26 cellular contexts compared by ENCODE assay signal in genomic region chrX:122591546-122591945, GRCh38.
DNase-seq lines count a peak whose midpoint lies in the region; ATAC-seq, FAIRE-seq and TF ChIP-seq lines count a peak whose summit lies in the region.
"Had no signal": no experiment of that assay in that cellular context is flagged by ENCODE, and none has a peak within 500 bp of the region (broad histone marks: within the 10 kb centered on the region; RNA-seq: fewer than 3 reads in every experiment).

No MANE protein-coding gene starts in this region.

- H3K4me1 ChIP-seq in HUES6 (ENCODE audit: control insufficient read depth, insufficient read depth, low read length) (peaks cover 12% of the 10 kb centered on the region), endodermal cell (ENCODE audit: control insufficient read depth, insufficient read depth, low read length) (no peaks in the 10 kb centered on the region), heart left ventricle (no peaks in the 10 kb centered on the region)

- no peak overlapping the region for H3K4me3 Mint-ChIP-seq in endodermal cell
- H3K4me3 Mint-ChIP-seq: CD4-positive, alpha-beta memory T cell; T-cell had no signal

- in situ Hi-C loops in GM13976 (cut with MboI; ENCODE audit: low sequenced_read_pairs, unreplicated experiment), result no loop called here

- no peak for FAIRE-seq in GM12891 (lab: Jason Lieb, UNC)
- FAIRE-seq: GM12892 had no signal

- H3K4me3 ChIP-seq in HUES6 (ENCODE audit: low read depth, low read length), result 0 out of 2 replicates have a peak overlapping the region, but pooled peaks have one; percentile 23
- no peak overlapping the region for H3K4me3 ChIP-seq in endodermal cell (ENCODE audit: low read length)
- no peak overlapping the region for H3K4me3 ChIP-seq in heart left ventricle
- H3K4me3 ChIP-seq: GM23248, MG63 had no signal

- peak overlapping the region; percentile 62; the same call in 1 of the 2 replicates for H3K27ac ChIP-seq in HUES6 (ENCODE audit: low read depth, low read length)
- H3K27ac ChIP-seq in endodermal cell (ENCODE audit: low read depth, low read length), result no peak overlapping the region
- no peak overlapping the region for H3K27ac ChIP-seq in heart left ventricle
- H3K27ac ChIP-seq: GM23248, RWPE1 had no signal

- WGBS in endodermal cell (ENCODE audit: insufficient coverage in 1 of 2, insufficient read length in 1 of 2), 2 experiments, result 60% methylated on average over 2 of the region's 2 CpGs; no CpG with 5 or more reads in 1 of the 2 experiments
- WGBS in heart left ventricle, 4 donors, result 30 to 45% (median 34%) methylated on average over 2 of the region's 2 CpGs

- peak overlapping the region; percentile 59 for H3K27ac Mint-ChIP-seq in endodermal cell
- H3K27ac Mint-ChIP-seq: CD4-positive, alpha-beta memory T cell; T-cell had no signal

- H3K9me3 ChIP-seq in HUES6 (ENCODE audit: control insufficient read depth, insufficient read depth, low read depth, low read length), result no peaks in the 10 kb centered on the region
- no peaks in the 10 kb centered on the region for H3K9me3 ChIP-seq in endodermal cell (ENCODE audit: control insufficient read depth, low read length)
- H3K9me3 ChIP-seq in heart left ventricle, result no peaks in the 10 kb centered on the region
- H3K9me3 ChIP-seq: MG63 had no signal

- no peak for ATAC-seq in heart left ventricle
- ATAC-seq: Panc1, T-cell had no signal

- H3K27me3 Mint-ChIP-seq in endodermal cell (ENCODE audit: insufficient read depth), result no peaks in the 10 kb centered on the region
- H3K27me3 Mint-ChIP-seq: CD4-positive, alpha-beta memory T cell; T-cell had no signal

- TF ChIP-seq POLR2A in heart left ventricle (IDR thresholded peaks at IDR 0.05), result no peak
- no peak for TF ChIP-seq POLR2A in GM12891 (IDR thresholded peaks at IDR 0.05; ENCODE audit: low read depth, low read length)

- H3K9ac ChIP-seq in HUES6 (ENCODE audit: low read length) (no peak overlapping the region), endodermal cell (ENCODE audit: extremely low read depth, low read length, poor library complexity, severe bottlenecking) (no peak overlapping the region)
- H3K9ac ChIP-seq: GM23248 had no signal

- intact Hi-C loops in heart left ventricle (cut with DNase I), result no loop called here

- no peaks in the 10 kb centered on the region for H3K36me3 Mint-ChIP-seq in endodermal cell (ENCODE audit: low read depth)
- H3K36me3 Mint-ChIP-seq: CD4-positive, alpha-beta memory T cell; T-cell had no signal

- H3K4me1 Mint-ChIP-seq in endodermal cell, result peaks cover 5% of the 10 kb centered on the region
- H3K4me1 Mint-ChIP-seq: CD4-positive, alpha-beta memory T cell; T-cell had no signal

- H3K27me3 ChIP-seq in HUES6 (ENCODE audit: control insufficient read depth, insufficient read depth, low read length), result no peaks in the 10 kb centered on the region; the same call in 1 of the 2 replicates
- no peaks in the 10 kb centered on the region for H3K27me3 ChIP-seq in endodermal cell (ENCODE audit: control insufficient read depth, insufficient read depth, low read length, poor library complexity, severe bottlenecking)
- no peaks in the 10 kb centered on the region for H3K27me3 ChIP-seq in heart left ventricle
- H3K27me3 ChIP-seq: MG63 had no signal

- H3K36me3 ChIP-seq in HUES6 (ENCODE audit: control insufficient read depth, insufficient read depth, low read length) (no peaks in the 10 kb centered on the region), endodermal cell (ENCODE audit: control insufficient read depth, insufficient read depth, low read length) (no peaks in the 10 kb centered on the region), heart left ventricle (no peaks in the 10 kb centered on the region)
- H3K36me3 ChIP-seq: MG63 had no signal

- DNase-seq in endodermal cell (no peak), iPS-NIHi11 (ENCODE audit: low spot score) (peak; percentile 3), heart left ventricle (no peak), GM12891 (ENCODE audit: insufficient read length, low spot score) (no peak), GM13976 (ENCODE audit: low spot score) (no peak), NCI-H1436 treated with DMSO at 0.1 percent for 48 hours (lab: John Stamatoyannopoulos, UW) (no peak)
- DNase-seq: C1 segment of cervical spinal cord; CD4-positive, alpha-beta memory T cell; COR-L47; EL; GF-D8; GM23248; HCEC 1CT; IMR-90; KG1; MG63; NCI-H1105 treated with DMSO at 0.1 percent for 48 hours; NCI-H2029; NCI-H446 treated with DMSO at 0.1 percent for 48 hours; NCI-H526; SHP77; T-cell had no signal

- TF ChIP-seq CTCF in endodermal cell (conservative IDR thresholded peaks at IDR 0.05), result peak; percentile 22
- TF ChIP-seq CTCF in heart left ventricle (IDR thresholded peaks at IDR 0.05), result no peak
- TF ChIP-seq CTCF in GM13976 (IDR thresholded peaks at IDR 0.05; ENCODE audit: borderline replicate concordance, control extremely low read depth, extremely low read depth, insufficient read depth, missing control alignments), result no peak

- peaks cover 52% of the 10 kb centered on the region for H3K9me3 Mint-ChIP-seq in endodermal cell

TF ChIP-seq in GM12891, 5 proteins besides CTCF, POLR2A, EP300 and RAD21:
- TF ChIP-seq TAF1 (IDR thresholded peaks at IDR 0.05; ENCODE audit: low read depth, low read length), result no peak
- no peak for TF ChIP-seq POU2F2 (IDR thresholded peaks at IDR 0.05; ENCODE audit: low read depth, low read length)
- TF ChIP-seq SPI1 (IDR thresholded peaks at IDR 0.05; ENCODE audit: low read depth, low read length), result no peak
- no peak for TF ChIP-seq PAX5 (IDR thresholded peaks at IDR 0.05; ENCODE audit: insufficient read depth, low read length, severe bottlenecking)
- no peak for TF ChIP-seq POLR2AphosphoS5 (IDR thresholded peaks at IDR 0.05; ENCODE audit: low read depth, low read length)
TF ChIP-seq in GM12891: peak in this region for 0.
